ENCODE assay signal across 4 cellular contexts in the genomic region with DNA sequence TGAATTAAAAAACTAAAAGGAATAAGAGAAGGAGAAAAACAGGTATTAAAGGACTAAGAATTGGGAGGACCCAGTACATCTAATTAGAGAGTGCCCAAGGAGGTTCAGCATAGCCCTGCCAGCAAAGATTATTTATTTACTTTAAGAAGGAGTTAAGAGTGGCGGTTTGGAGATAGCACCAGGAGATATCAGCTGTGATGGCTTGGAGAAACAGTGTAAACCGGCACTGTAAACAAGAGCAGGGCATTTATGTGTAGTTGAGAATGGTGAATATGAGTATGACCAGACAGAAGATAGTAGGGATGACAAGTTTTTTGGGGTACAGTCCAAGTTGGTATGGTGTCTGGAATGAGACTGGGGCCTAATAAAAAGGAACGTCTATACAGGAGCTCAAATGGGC. TPM values are rescaled to one million over a fixed set of nuclear protein-coding genes. Genes with fewer than 3 reads are reported as not detected.
DNase-seq lines count a peak whose midpoint lies in the region; ATAC-seq, FAIRE-seq and TF ChIP-seq lines count a peak whose summit lies in the region.
"Not testable (repeated sequence)": the region's sequence is repeated elsewhere in the genome, so short reads cannot be mapped to it uniquely, and the experiment has no call there.

No MANE protein-coding gene starts in this region.

- H3K27me3 ChIP-seq in K562 (ENCODE audit: control insufficient read depth in 2 of 2, insufficient read depth in 2 of 2, low read length in 2 of 2); endodermal cell (ENCODE audit: control insufficient read depth, insufficient read depth, low read length, poor library complexity, severe bottlenecking); mesendoderm (ENCODE audit: insufficient read depth, low read length, poor library complexity): not testable (repeated sequence)

- not testable (repeated sequence) for H4K5ac ChIP-seq in mesendoderm (ENCODE audit: low read length)

- not testable (repeated sequence) for TF ChIP-seq POLR2A in K562 (conservative IDR thresholded peaks at IDR 0.05)

- H3K23ac ChIP-seq in mesendoderm (ENCODE audit: low read length), result not testable (repeated sequence)

- FAIRE-seq in K562 (lab: Jason Lieb, UNC), result not testable (repeated sequence)

- not testable (repeated sequence) for H3K79me1 ChIP-seq in mesendoderm (ENCODE audit: low read length)

- H4K8ac ChIP-seq in mesendoderm (ENCODE audit: low read depth, low read length), result not testable (repeated sequence)

- not testable (repeated sequence) for H3K18ac ChIP-seq in mesendoderm (ENCODE audit: low read length)

- peak overlapping the region; percentile 62 for H3K56ac ChIP-seq in mesendoderm (ENCODE audit: low read length)

- not testable (repeated sequence) for H3K79me2 ChIP-seq in K562 (ENCODE audit: control insufficient read depth, insufficient read depth, low read length)
- H3K79me2 ChIP-seq in mesendoderm (ENCODE audit: control insufficient read depth, insufficient read depth, low read length), result peaks cover 14% of the 10 kb centered on the region

- peak overlapping the region; percentile 99 for H3K27ac ChIP-seq in VCaP
- H3K27ac ChIP-seq in K562 (ENCODE audit: extremely low read depth, low read depth, low read length); endodermal cell (ENCODE audit: low read depth, low read length); mesendoderm (ENCODE audit: low read depth, low read length): not testable (repeated sequence)

- H2AK5ac ChIP-seq in mesendoderm (ENCODE audit: low read length), result not testable (repeated sequence)

- H3K4me3 Mint-ChIP-seq in endodermal cell, result not testable (repeated sequence)

- H2BK15ac ChIP-seq in mesendoderm (replicated peaks; ENCODE audit: low read depth), result not testable (repeated sequence)

- not testable (repeated sequence) for H3K9ac ChIP-seq in K562 (ENCODE audit: insufficient read depth in 1 of 2, low read depth in 2 of 2, low read length in 2 of 2); endodermal cell (ENCODE audit: extremely low read depth, low read length, poor library complexity, severe bottlenecking); mesendoderm (ENCODE audit: low read length)

- not testable (repeated sequence) for H3K4me2 ChIP-seq in K562 (ENCODE audit: insufficient read depth, low read length); mesendoderm (ENCODE audit: low read length)

- H3K9me3 Mint-ChIP-seq in endodermal cell, result peaks cover 22% of the 10 kb centered on the region

- H2AFZ ChIP-seq in K562 (ENCODE audit: low read depth, low read length), result peak overlapping the region; percentile 62

- in situ Hi-C loops in K562 (cut with MboI), result not testable (repeated sequence)

- not testable (repeated sequence) for H3K9me1 ChIP-seq in K562 (ENCODE audit: control insufficient read depth, insufficient read depth, low read length)

- POLR2A ChIA-PET in K562 (lab: Yijun Ruan, JAX), result interaction anchor here (1.3 kb wide), 1 partner anchor 10 kb away, joined by 4 read pairs; no protein-coding TSS in a partner anchor

- H4K20me1 ChIP-seq in K562 (replicated peaks; ENCODE audit: control insufficient read depth, insufficient read depth, low read length), result not testable (repeated sequence)

- H3K4me1 Mint-ChIP-seq in endodermal cell, result not testable (repeated sequence)

- peak overlapping the region; percentile 36 for H3K4ac ChIP-seq in mesendoderm (ENCODE audit: low read depth, low read length)

- WGBS in K562 (ENCODE audit: insufficient coverage, low coverage, missing lambda C conversion rate), result 8% methylated on average over 3 of the region's 3 CpGs
- 80 to 95% methylated on average over 3 of the region's 3 CpGs for WGBS in endodermal cell (ENCODE audit: insufficient coverage in 1 of 2, insufficient read length in 1 of 2), 2 experiments
- no CpG with 5 or more reads among the region's 3 CpGs for WGBS in mesendoderm (ENCODE audit: extremely low coverage, insufficient coverage, low lambda C conversion rate)

- not testable (repeated sequence) for TF ChIP-seq CTCF in VCaP (conservative IDR thresholded peaks at IDR 0.05); K562 (IDR thresholded peaks at IDR 0.05 in 2 of 3, conservative IDR thresholded peaks at IDR 0.05 in 1 of 3; ENCODE audit: insufficient read depth in 2 of 3, low read depth in 1 of 3, low read length in 3 of 3); endodermal cell (conservative IDR thresholded peaks at IDR 0.05)

- not testable (repeated sequence) for DNase-seq in K562 (ENCODE audit: extremely low read depth in 1 of 4, low spot score in 3 of 4); endodermal cell; mesendoderm

- H3K27ac Mint-ChIP-seq in endodermal cell, result not testable (repeated sequence)

- not testable (repeated sequence) for H3K27me3 Mint-ChIP-seq in endodermal cell (ENCODE audit: insufficient read depth)

- peaks cover 25% of the 10 kb centered on the region for H3K36me3 Mint-ChIP-seq in endodermal cell (ENCODE audit: low read depth)

- not testable (repeated sequence) for H3K9me3 ChIP-seq in K562 (replicated peaks; ENCODE audit: control insufficient read depth, insufficient read depth, low read depth, low read length)
- peaks cover 14% of the 10 kb centered on the region for H3K9me3 ChIP-seq in endodermal cell (ENCODE audit: control insufficient read depth, low read length)

- not testable (repeated sequence) for H2BK5ac ChIP-seq in mesendoderm (ENCODE audit: low read length)

- not testable (repeated sequence) for H3K36me3 ChIP-seq in K562 (ENCODE audit: control insufficient read depth, insufficient read depth, low read length); mesendoderm (ENCODE audit: control insufficient read depth, insufficient read depth, low read length)
- peaks cover 41% of the 10 kb centered on the region for H3K36me3 ChIP-seq in endodermal cell (ENCODE audit: control insufficient read depth, insufficient read depth, low read length)

- ATAC-seq in K562, result not testable (repeated sequence)

- BruUV-seq in K562 (replicated peaks; lab: Mats Ljungman, UMichigan), result not testable (repeated sequence)

- not testable (repeated sequence) for H3K4me1 ChIP-seq in K562 (replicated peaks in 1 of 2; ENCODE audit: control insufficient read depth in 2 of 2, insufficient read depth in 2 of 2, low read length in 2 of 2); endodermal cell (ENCODE audit: control insufficient read depth, insufficient read depth, low read length); mesendoderm (ENCODE audit: control insufficient read depth, low read depth, low read length)

- intact Hi-C loops in K562 (cut with micrococcal nuclease), result not testable (repeated sequence)

- CTCF ChIA-PET in K562 (lab: Yijun Ruan, JAX; ENCODE audit: low intra/inter-chr PET ratio), result not testable (repeated sequence)

- not testable (repeated sequence) for TF ChIP-seq EP300 in K562 (IDR thresholded peaks at IDR 0.05; ENCODE audit: low read length)

- not testable (repeated sequence) for H2BK120ac ChIP-seq in mesendoderm (ENCODE audit: low read depth, low read length)

- TF ChIP-seq RAD21 in K562 (CRISPR knock-in tag; conservative IDR thresholded peaks at IDR 0.05 in 1 of 2, IDR thresholded peaks at IDR 0.05 in 1 of 2), result not testable (repeated sequence)

- H3K4me3 ChIP-seq in K562; mesendoderm (ENCODE audit: low read length): not testable (repeated sequence)
- H3K4me3 ChIP-seq in endodermal cell (ENCODE audit: low read length), result peak overlapping the region; percentile 49

RNA-seq across cellular contexts. Expression of gene NFU1, which starts 6.4 kb away (rescaled TPM):
- 4.6 and 7.7 TPM in 2 replicates for total RNA-seq in K562 (2011; cell fraction: chromatin; rRNA removed; ENCODE audit: low replicate concordance)
- 3.4 and 4.5 TPM in 2 replicates for total RNA-seq in K562 (2011; cell fraction: nucleolus; rRNA removed)
- total RNA-seq in K562 (2011; cell fraction: nucleoplasm; rRNA removed), result 6.7 and 8.2 TPM in 2 replicates
- total RNA-seq in K562 (2014; rRNA removed), result 31.8 and 47.0 TPM in 2 replicates
- total RNA-seq in K562 (2014; rRNA removed; fragmentation: Illumina TruSeq; extraction: Trizol), result 54.7 and 62.0 TPM in 2 replicates
- total RNA-seq in K562 (2015; rRNA removed; fragmentation: Illumina TruSeq; extraction: Trizol), result 52.7 and 53.7 TPM in 2 replicates
- 41.2 and 46.1 TPM in 2 replicates for total RNA-seq in K562 (2021)
- polyA plus RNA-seq in K562 (2011; rRNA removed), result 24.8 and 60.3 TPM in 2 replicates
- 14.8 and 21.4 TPM in 2 replicates for polyA plus RNA-seq in K562 (2011; cell fraction: cytosol; rRNA removed)
- 7.1 and 8.8 TPM in 2 replicates for polyA plus RNA-seq in K562 (2011; cell fraction: nucleus; rRNA removed)
- 55.7 and 58.1 TPM in 2 replicates for polyA plus RNA-seq in K562 (2012)
- polyA plus RNA-seq in K562 (2014; fragmentation: Illumina TruSeq; extraction: Trizol), result 32.5 and 33.3 TPM in 2 replicates
- 10 to 100 TPM; 33.9 to 59.4 TPM for polyA plus RNA-seq in K562 (2014; fragmentation: Nextera tagmentation; extraction: Ambion mirVana)
- polyA plus RNA-seq in K562 (2014; rRNA removed), result 60.4 and 61.8 TPM in 2 replicates
- 22.7 and 35.6 TPM in 2 replicates for polyA minus RNA-seq in K562 (2011; rRNA and poly(A)+ RNA removed)
- 5.7 and 10.4 TPM in 2 replicates for polyA minus RNA-seq in K562 (2011; cell fraction: cytosol; rRNA and poly(A)+ RNA removed)
- 3.4 and 4.4 TPM in 2 replicates for polyA minus RNA-seq in K562 (2011; cell fraction: nucleus; rRNA and poly(A)+ RNA removed)
- total RNA-seq in endodermal cell, result 10 to 100 TPM; 37.0 to 37.9 TPM
- polyA plus RNA-seq in endodermal cell (2013, experiment 1 of 2), result 48.3 TPM
- polyA plus RNA-seq in endodermal cell (2013, experiment 2 of 2), result 47.9 TPM
- 96.6 TPM for polyA plus RNA-seq in mesendoderm (2013, experiment 1 of 2)
- polyA plus RNA-seq in mesendoderm (2013, experiment 2 of 2), result 97.0 TPM

RNA-seq across cellular contexts. Expression of gene GFPT1, which starts 56.6 kb away (rescaled TPM):
- 15.3 and 44.2 TPM in 2 replicates for total RNA-seq in K562 (2011; cell fraction: chromatin; rRNA removed; ENCODE audit: low replicate concordance)
- 13.7 and 17.2 TPM in 2 replicates for total RNA-seq in K562 (2011; cell fraction: nucleolus; rRNA removed)
- total RNA-seq in K562 (2011; cell fraction: nucleoplasm; rRNA removed), result 22.6 and 36.8 TPM in 2 replicates
- total RNA-seq in K562 (2014; rRNA removed) (13.1 and 15.7 TPM in 2 replicates), K562 (2014; rRNA removed; fragmentation: Illumina TruSeq; extraction: Trizol) (26.0 and 29.3 TPM in 2 replicates), K562 (2015; rRNA removed; fragmentation: Illumina TruSeq; extraction: Trizol) (14.5 and 15.9 TPM in 2 replicates), K562 (2021) (38.3 and 39.2 TPM in 2 replicates), endodermal cell (10 to 100 TPM; 79.8 to 95.9 TPM)
- polyA plus RNA-seq in K562 (2011; rRNA removed) (13.0 and 18.6 TPM in 2 replicates), K562 (2014; fragmentation: Illumina TruSeq; extraction: Trizol) (19.0 and 19.7 TPM in 2 replicates), K562 (2014; fragmentation: Nextera tagmentation; extraction: Ambion mirVana) (1 to 10 TPM; 6.6 to 8.6 TPM), K562 (2014; rRNA removed) (11.2 and 11.9 TPM in 2 replicates)
- polyA plus RNA-seq in K562 (2011; cell fraction: cytosol; rRNA removed), result 4.1 and 9.6 TPM in 2 replicates
- 5.4 and 6.7 TPM in 2 replicates for polyA plus RNA-seq in K562 (2011; cell fraction: nucleus; rRNA removed)
- 14.2 and 40.6 TPM in 2 replicates for polyA plus RNA-seq in K562 (2012)
- polyA minus RNA-seq in K562 (2011; rRNA and poly(A)+ RNA removed), result 39.6 and 40.2 TPM in 2 replicates
- polyA minus RNA-seq in K562 (2011; cell fraction: cytosol; rRNA and poly(A)+ RNA removed), result 20.3 and 32.8 TPM in 2 replicates
- 8.5 and 9.8 TPM in 2 replicates for polyA minus RNA-seq in K562 (2011; cell fraction: nucleus; rRNA and poly(A)+ RNA removed)
- 25.9 TPM for polyA plus RNA-seq in endodermal cell (2013, experiment 1 of 2)
- polyA plus RNA-seq in endodermal cell (2013, experiment 2 of 2), result 25.8 TPM
- polyA plus RNA-seq in mesendoderm (2013, experiment 1 of 2), result 38.1 TPM
- 36.3 TPM for polyA plus RNA-seq in mesendoderm (2013, experiment 2 of 2)
